Comparison of ENCODE assay signal across 1 cellular context in the genomic region with DNA sequence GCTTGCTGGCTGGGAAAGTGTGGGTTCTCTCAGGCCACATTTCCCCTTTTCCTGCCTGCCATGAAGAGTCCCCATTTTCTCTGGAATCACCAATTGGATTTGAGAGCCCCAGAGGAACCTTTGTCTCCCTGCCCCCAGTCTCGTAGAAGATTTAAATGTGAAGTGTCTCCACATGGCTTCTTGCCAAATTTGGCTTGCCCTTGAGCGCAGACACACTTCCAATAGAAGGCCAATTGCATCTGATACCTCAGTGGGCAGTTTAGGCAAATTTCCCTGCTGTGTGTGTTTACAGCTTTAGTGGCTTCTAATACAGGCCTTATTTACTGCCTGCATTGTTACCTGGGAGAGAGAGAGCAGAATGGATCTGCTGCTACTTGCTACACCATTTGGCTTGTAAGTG.
TF ChIP-seq lines count a peak whose summit lies in the region.

No MANE protein-coding gene starts in this region.

TF ChIP-seq in SK-N-SH treated with all-trans-retinoic acid at 6 μM for 48 hours, 23 proteins besides CTCF, POLR2A, EP300 and RAD21 (continued from another document):
- TF ChIP-seq, protein P1, sequence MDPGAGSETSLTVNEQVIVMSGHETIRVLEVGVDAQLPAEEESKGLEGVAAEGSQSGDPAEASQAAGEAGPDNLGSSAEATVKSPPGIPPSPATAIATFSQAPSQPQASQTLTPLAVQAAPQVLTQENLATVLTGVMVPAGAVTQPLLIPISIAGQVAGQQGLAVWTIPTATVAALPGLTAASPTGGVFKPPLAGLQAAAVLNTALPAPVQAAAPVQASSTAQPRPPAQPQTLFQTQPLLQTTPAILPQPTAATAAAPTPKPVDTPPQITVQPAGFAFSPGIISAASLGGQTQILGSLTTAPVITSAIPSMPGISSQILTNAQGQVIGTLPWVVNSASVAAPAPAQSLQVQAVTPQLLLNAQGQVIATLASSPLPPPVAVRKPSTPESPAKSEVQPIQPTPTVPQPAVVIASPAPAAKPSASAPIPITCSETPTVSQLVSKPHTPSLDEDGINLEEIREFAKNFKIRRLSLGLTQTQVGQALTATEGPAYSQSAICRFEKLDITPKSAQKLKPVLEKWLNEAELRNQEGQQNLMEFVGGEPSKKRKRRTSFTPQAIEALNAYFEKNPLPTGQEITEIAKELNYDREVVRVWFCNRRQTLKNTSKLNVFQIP (CRISPR knock-in tag; IDR thresholded peaks at IDR 0.05; ENCODE audit: borderline replicate concordance, low read depth): no peak
- TF ChIP-seq ZNF8 (CRISPR knock-in tag; IDR thresholded peaks at IDR 0.05) (no peak), GLIS3 (CRISPR knock-in tag; IDR thresholded peaks at IDR 0.05) (no peak), TCF4 (CRISPR knock-in tag; IDR thresholded peaks at IDR 0.05; ENCODE audit: borderline replicate concordance) (no peak), ZNF565 (CRISPR knock-in tag; conservative IDR thresholded peaks at IDR 0.05; ENCODE audit: low read depth) (no peak)
- TF ChIP-seq, protein P2, sequence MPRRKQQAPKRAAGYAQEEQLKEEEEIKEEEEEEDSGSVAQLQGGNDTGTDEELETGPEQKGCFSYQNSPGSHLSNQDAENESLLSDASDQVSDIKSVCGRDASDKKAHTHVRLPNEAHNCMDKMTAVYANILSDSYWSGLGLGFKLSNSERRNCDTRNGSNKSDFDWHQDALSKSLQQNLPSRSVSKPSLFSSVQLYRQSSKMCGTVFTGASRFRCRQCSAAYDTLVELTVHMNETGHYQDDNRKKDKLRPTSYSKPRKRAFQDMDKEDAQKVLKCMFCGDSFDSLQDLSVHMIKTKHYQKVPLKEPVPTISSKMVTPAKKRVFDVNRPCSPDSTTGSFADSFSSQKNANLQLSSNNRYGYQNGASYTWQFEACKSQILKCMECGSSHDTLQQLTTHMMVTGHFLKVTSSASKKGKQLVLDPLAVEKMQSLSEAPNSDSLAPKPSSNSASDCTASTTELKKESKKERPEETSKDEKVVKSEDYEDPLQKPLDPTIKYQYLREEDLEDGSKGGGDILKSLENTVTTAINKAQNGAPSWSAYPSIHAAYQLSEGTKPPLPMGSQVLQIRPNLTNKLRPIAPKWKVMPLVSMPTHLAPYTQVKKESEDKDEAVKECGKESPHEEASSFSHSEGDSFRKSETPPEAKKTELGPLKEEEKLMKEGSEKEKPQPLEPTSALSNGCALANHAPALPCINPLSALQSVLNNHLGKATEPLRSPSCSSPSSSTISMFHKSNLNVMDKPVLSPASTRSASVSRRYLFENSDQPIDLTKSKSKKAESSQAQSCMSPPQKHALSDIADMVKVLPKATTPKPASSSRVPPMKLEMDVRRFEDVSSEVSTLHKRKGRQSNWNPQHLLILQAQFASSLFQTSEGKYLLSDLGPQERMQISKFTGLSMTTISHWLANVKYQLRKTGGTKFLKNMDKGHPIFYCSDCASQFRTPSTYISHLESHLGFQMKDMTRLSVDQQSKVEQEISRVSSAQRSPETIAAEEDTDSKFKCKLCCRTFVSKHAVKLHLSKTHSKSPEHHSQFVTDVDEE (CRISPR knock-in tag; IDR thresholded peaks at IDR 0.05): no peak
